Comparison of ENCODE assay signal across 21 cellular contexts in the genomic region with DNA sequence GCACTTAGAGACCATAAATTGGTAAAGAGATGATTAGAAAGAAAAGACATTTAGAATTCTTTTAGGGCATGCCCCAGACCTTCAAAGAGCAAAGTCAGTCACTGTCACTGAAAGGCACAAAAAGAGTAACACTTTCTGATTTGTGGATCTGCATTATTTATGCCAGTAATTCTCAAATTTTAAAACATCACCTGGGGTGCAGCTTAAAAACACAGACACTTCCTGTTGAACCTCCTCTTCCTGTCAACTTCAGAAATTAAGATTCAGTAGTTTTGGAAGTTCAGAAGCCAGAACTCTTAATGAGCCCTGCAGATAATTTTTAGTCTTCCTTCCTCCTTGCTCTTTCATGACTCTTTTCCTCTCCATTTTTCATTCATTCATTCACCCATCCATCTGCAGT.
A peak's percentile ranks its signal among the peaks of the same experiment; 100 is the strongest.
DNase-seq lines count a peak whose midpoint lies in the region; ATAC-seq and TF ChIP-seq lines count a peak whose summit lies in the region.
"Had no signal": no experiment of that assay in that cellular context is flagged by ENCODE, and none has a peak within 500 bp of the region (broad histone marks: within the 10 kb centered on the region; RNA-seq: fewer than 3 reads in every experiment).

No MANE protein-coding gene starts in this region.

- H3K4me1 Mint-ChIP-seq in activated T-cell treated with anti-CD3 and anti-CD28 coated beads, Interleukin-2, amount 50 U/mL, for 72 hours (ENCODE audit: low read depth), result peaks cover 62% of the 10 kb centered on the region
- peaks cover 64% of the 10 kb centered on the region for H3K4me1 Mint-ChIP-seq in activated T-cell treated with anti-CD3 and anti-CD28 coated beads, Interleukin-2, amount 50 U/mL, for 4 hours (ENCODE audit: low read depth)
- H3K4me1 Mint-ChIP-seq in activated T-helper 1 cell treated with anti-CD3 and anti-CD28 coated beads, Interleukin-12 subunit alpha, Interleukin-12 subunit beta, Interleukin-2, Interleukin-4 antibody, amounts not matched to agents 30 ng/mL and 10 ng/mL and 1 ng/mL, durations not matched to agents 14 hours and 24 hours and 36 hours (ENCODE audit: low read depth), result peaks cover 44% of the 10 kb centered on the region
- H3K4me1 Mint-ChIP-seq: brain had no signal

- H3K4me1 ChIP-seq in spleen, result peaks cover 0 to 37% (median 9%) of the 10 kb centered on the region in 6 donors
- H3K4me1 ChIP-seq: adrenal gland, prostate gland, sigmoid colon had no signal

- no peak overlapping the region for H3K4me3 ChIP-seq in spleen
- H3K4me3 ChIP-seq: adrenal gland, prostate gland, sigmoid colon had no signal

- no peaks in the 10 kb centered on the region for H3K27me3 ChIP-seq in spleen (replicated peaks in 1 of 7)
- H3K27me3 ChIP-seq: adrenal gland, sigmoid colon had no signal

- TF ChIP-seq POLR2A in spleen (IDR thresholded peaks at IDR 0.05), result no peak

- no peak for ATAC-seq in activated T-cell treated with anti-CD3 and anti-CD28 coated beads, Interleukin-2, amount 50 U/mL, for 72 hours (replicated peaks in 1 of 2)
- ATAC-seq in activated T-cell treated with anti-CD3 and anti-CD28 coated beads, Interleukin-2, amount 50 U/mL, for 4 hours, result no peak
- ATAC-seq in HG02798 (IDR thresholded peaks at IDR 0.05; ENCODE audit: poor library complexity, unreplicated experiment) (peak; percentile 17), SK-N-SH treated with all-trans-retinoic acid at 6 μM for 48 hours (no peak), HG03354 (IDR thresholded peaks at IDR 0.05; ENCODE audit: poor library complexity, severe bottlenecking, unreplicated experiment) (no peak)
- ATAC-seq: left colon had no signal

- H3K36me3 Mint-ChIP-seq in activated T-cell treated with anti-CD3 and anti-CD28 coated beads, Interleukin-2, amount 50 U/mL, for 72 hours (ENCODE audit: insufficient read depth in 2 of 2), result peaks cover 6 to 14% of the 10 kb centered on the region in 2 donors
- peaks cover 8% of the 10 kb centered on the region for H3K36me3 Mint-ChIP-seq in activated T-cell treated with anti-CD3 and anti-CD28 coated beads, Interleukin-2, amount 50 U/mL, for 4 hours (ENCODE audit: insufficient read depth)
- peaks cover 8% of the 10 kb centered on the region for H3K36me3 Mint-ChIP-seq in activated T-helper 1 cell treated with anti-CD3 and anti-CD28 coated beads, Interleukin-12 subunit alpha, Interleukin-12 subunit beta, Interleukin-2, Interleukin-4 antibody, amounts not matched to agents 30 ng/mL and 10 ng/mL and 1 ng/mL, durations not matched to agents 14 hours and 24 hours and 36 hours (ENCODE audit: low read depth)
- H3K36me3 Mint-ChIP-seq: brain had no signal

- H3K36me3 ChIP-seq in spleen, result no peaks in the 10 kb centered on the region
- H3K36me3 ChIP-seq: adrenal gland, prostate gland, sigmoid colon had no signal

- H3K27ac Mint-ChIP-seq in activated T-cell treated with anti-CD3 and anti-CD28 coated beads, Interleukin-2, amount 50 U/mL, for 72 hours, result peak overlapping the region; percentile 82
- H3K27ac Mint-ChIP-seq in activated T-helper 1 cell treated with anti-CD3 and anti-CD28 coated beads, Interleukin-12 subunit alpha, Interleukin-12 subunit beta, Interleukin-2, Interleukin-4 antibody, amounts not matched to agents 30 ng/mL and 10 ng/mL and 1 ng/mL, durations not matched to agents 14 hours and 24 hours and 36 hours, result no peak overlapping the region
- H3K27ac Mint-ChIP-seq: activated T-helper 2 cell treated with anti-CD3 and anti-CD28 coated beads, Interferon-gamma antibody, Interleukin-2, Interleukin-4, amounts not matched to agents 10 μg/mL and 5 μg/mL and 100 μg/mL, durations not matched to agents 14 hours and 24 hours and 36 hours; brain; memory B cell had no signal

- intact Hi-C loops in activated T-helper 1 cell treated with anti-CD3 and anti-CD28 coated beads, Interleukin-12 subunit alpha, Interleukin-12 subunit beta, Interleukin-2, Interleukin-4 antibody, amounts not matched to agents 30 ng/mL and 10 ng/mL and 1 ng/mL, durations not matched to agents 14 hours and 24 hours and 36 hours (cut with micrococcal nuclease), result loop anchor here (5.0 kb wide), 2 partner anchors 37 to 397 kb away; no protein-coding TSS in a partner anchor
- intact Hi-C loops in spleen (cut with DNase I; ENCODE audit: low total_unique reads), result no loop called here

- no peak for TF ChIP-seq CTCF in spleen (IDR thresholded peaks at IDR 0.05 in 8 of 11, conservative IDR thresholded peaks at IDR 0.05 in 3 of 11)

- H3K9me3 Mint-ChIP-seq in activated T-cell treated with anti-CD3 and anti-CD28 coated beads, Interleukin-2, amount 50 U/mL, for 72 hours, result peaks cover 6 to 11% of the 10 kb centered on the region in 2 donors
- peaks cover 19% of the 10 kb centered on the region for H3K9me3 Mint-ChIP-seq in activated T-cell treated with anti-CD3 and anti-CD28 coated beads, Interleukin-2, amount 50 U/mL, for 4 hours
- H3K9me3 Mint-ChIP-seq in activated T-helper 1 cell treated with anti-CD3 and anti-CD28 coated beads, Interleukin-12 subunit alpha, Interleukin-12 subunit beta, Interleukin-2, Interleukin-4 antibody, amounts not matched to agents 30 ng/mL and 10 ng/mL and 1 ng/mL, durations not matched to agents 14 hours and 24 hours and 36 hours, result peaks cover 22% of the 10 kb centered on the region

- peaks cover 0 to 27% (median 15%) of the 10 kb centered on the region in 8 donors for H3K9me3 ChIP-seq in spleen
- H3K9me3 ChIP-seq: adrenal gland, prostate gland had no signal

- H3K27me3 Mint-ChIP-seq in activated T-cell treated with anti-CD3 and anti-CD28 coated beads, Interleukin-2, amount 50 U/mL, for 72 hours (ENCODE audit: low read depth), result no peaks in the 10 kb centered on the region
- no peaks in the 10 kb centered on the region for H3K27me3 Mint-ChIP-seq in activated T-cell treated with anti-CD3 and anti-CD28 coated beads, Interleukin-2, amount 50 U/mL, for 4 hours (ENCODE audit: low read depth)
- H3K27me3 Mint-ChIP-seq in activated T-helper 1 cell treated with anti-CD3 and anti-CD28 coated beads, Interleukin-12 subunit alpha, Interleukin-12 subunit beta, Interleukin-2, Interleukin-4 antibody, amounts not matched to agents 30 ng/mL and 10 ng/mL and 1 ng/mL, durations not matched to agents 14 hours and 24 hours and 36 hours (ENCODE audit: insufficient read depth), result peaks cover 2% of the 10 kb centered on the region

- H3K27ac ChIP-seq in spleen, result peak overlapping the region in 6 of 8 donors; percentile 6 to 50 (median 22)
- H3K27ac ChIP-seq: adrenal gland, prostate gland, sigmoid colon had no signal

- DNase-seq in activated T-cell treated with anti-CD3 and anti-CD28 coated beads, Interleukin-2, amount 50 U/mL, for 72 hours, result no peak
- DNase-seq in activated T-cell treated with anti-CD3 and anti-CD28 coated beads, Interleukin-2, amount 50 U/mL, for 4 hours, result no peak
- DNase-seq in activated T-helper 1 cell treated with anti-CD3 and anti-CD28 coated beads, Interleukin-12 subunit alpha, Interleukin-12 subunit beta, Interleukin-2, Interleukin-4 antibody, amounts not matched to agents 30 ng/mL and 10 ng/mL and 1 ng/mL, durations not matched to agents 14 hours and 24 hours and 36 hours (ENCODE audit: low spot score), result no peak
- no peak for DNase-seq in spleen
- DNase-seq in DMS 273 treated with DMSO at 0.1 percent for 48 hours (lab: John Stamatoyannopoulos, UW), result no peak
- DNase-seq: activated CD4-positive, CD25-positive, alpha-beta regulatory T cell; adrenal gland; effector CD8-positive, alpha-beta T cell; foreskin fibroblast; left colon; NCI-H1105 treated with DMSO at 0.1 percent for 48 hours; NCI-H2081; NCI-H226; sigmoid colon had no signal

- H3K4me3 Mint-ChIP-seq in activated T-cell treated with anti-CD3 and anti-CD28 coated beads, Interleukin-2, amount 50 U/mL, for 72 hours, result no peak overlapping the region
- H3K4me3 Mint-ChIP-seq in activated T-cell treated with anti-CD3 and anti-CD28 coated beads, Interleukin-2, amount 50 U/mL, for 4 hours, result no peak overlapping the region
- H3K4me3 Mint-ChIP-seq in activated T-helper 1 cell treated with anti-CD3 and anti-CD28 coated beads, Interleukin-12 subunit alpha, Interleukin-12 subunit beta, Interleukin-2, Interleukin-4 antibody, amounts not matched to agents 30 ng/mL and 10 ng/mL and 1 ng/mL, durations not matched to agents 14 hours and 24 hours and 36 hours, result peak overlapping the region; percentile 40
- H3K4me3 Mint-ChIP-seq: brain, memory B cell had no signal

TF ChIP-seq in SK-N-SH treated with all-trans-retinoic acid at 6 μM for 48 hours, 23 proteins besides CTCF, POLR2A, EP300 and RAD21 (continues in another document):
- TF ChIP-seq TCF4 (CRISPR knock-in tag; IDR thresholded peaks at IDR 0.05; ENCODE audit: borderline replicate concordance) (no peak), ARNTL (CRISPR knock-in tag; IDR thresholded peaks at IDR 0.05; ENCODE audit: borderline replicate concordance, low read depth) (no peak), ZFP3 (CRISPR knock-in tag; IDR thresholded peaks at IDR 0.05) (no peak)
- TF ChIP-seq, protein P1, sequence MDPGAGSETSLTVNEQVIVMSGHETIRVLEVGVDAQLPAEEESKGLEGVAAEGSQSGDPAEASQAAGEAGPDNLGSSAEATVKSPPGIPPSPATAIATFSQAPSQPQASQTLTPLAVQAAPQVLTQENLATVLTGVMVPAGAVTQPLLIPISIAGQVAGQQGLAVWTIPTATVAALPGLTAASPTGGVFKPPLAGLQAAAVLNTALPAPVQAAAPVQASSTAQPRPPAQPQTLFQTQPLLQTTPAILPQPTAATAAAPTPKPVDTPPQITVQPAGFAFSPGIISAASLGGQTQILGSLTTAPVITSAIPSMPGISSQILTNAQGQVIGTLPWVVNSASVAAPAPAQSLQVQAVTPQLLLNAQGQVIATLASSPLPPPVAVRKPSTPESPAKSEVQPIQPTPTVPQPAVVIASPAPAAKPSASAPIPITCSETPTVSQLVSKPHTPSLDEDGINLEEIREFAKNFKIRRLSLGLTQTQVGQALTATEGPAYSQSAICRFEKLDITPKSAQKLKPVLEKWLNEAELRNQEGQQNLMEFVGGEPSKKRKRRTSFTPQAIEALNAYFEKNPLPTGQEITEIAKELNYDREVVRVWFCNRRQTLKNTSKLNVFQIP (CRISPR knock-in tag; IDR thresholded peaks at IDR 0.05; ENCODE audit: borderline replicate concordance, low read depth), result no peak
- TF ChIP-seq, protein P2, sequence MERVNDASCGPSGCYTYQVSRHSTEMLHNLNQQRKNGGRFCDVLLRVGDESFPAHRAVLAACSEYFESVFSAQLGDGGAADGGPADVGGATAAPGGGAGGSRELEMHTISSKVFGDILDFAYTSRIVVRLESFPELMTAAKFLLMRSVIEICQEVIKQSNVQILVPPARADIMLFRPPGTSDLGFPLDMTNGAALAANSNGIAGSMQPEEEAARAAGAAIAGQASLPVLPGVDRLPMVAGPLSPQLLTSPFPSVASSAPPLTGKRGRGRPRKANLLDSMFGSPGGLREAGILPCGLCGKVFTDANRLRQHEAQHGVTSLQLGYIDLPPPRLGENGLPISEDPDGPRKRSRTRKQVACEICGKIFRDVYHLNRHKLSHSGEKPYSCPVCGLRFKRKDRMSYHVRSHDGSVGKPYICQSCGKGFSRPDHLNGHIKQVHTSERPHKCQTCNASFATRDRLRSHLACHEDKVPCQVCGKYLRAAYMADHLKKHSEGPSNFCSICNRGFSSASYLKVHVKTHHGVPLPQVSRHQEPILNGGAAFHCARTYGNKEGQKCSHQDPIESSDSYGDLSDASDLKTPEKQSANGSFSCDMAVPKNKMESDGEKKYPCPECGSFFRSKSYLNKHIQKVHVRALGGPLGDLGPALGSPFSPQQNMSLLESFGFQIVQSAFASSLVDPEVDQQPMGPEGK (CRISPR knock-in tag; IDR thresholded peaks at IDR 0.05; ENCODE audit: borderline replicate concordance), result no peak
